ENCODE assay signal across 8 cellular contexts in genomic region chr7:137903382-137904169, GRCh38. TPM values are rescaled to one million over a fixed set of nuclear protein-coding genes. Genes with fewer than 3 reads are reported as not detected.
A peak's percentile ranks its signal among the peaks of the same experiment; 100 is the strongest.
DNase-seq lines count a peak whose midpoint lies in the region; ATAC-seq and TF ChIP-seq lines count a peak whose summit lies in the region.

No MANE protein-coding gene starts in this region.

- TF ChIP-seq POLR2A in esophagus squamous epithelium (IDR thresholded peaks at IDR 0.05) (no peak), suprapubic skin (IDR thresholded peaks at IDR 0.05) (no peak)

- H3K27me3 ChIP-seq in esophagus squamous epithelium (no peaks in the 10 kb centered on the region), suprapubic skin (no peaks in the 10 kb centered on the region)

- H3K27ac ChIP-seq in esophagus squamous epithelium = peak overlapping the region in 1 of 4 donors; percentile 31
- no peak overlapping the region for H3K27ac ChIP-seq in suprapubic skin

- peak; percentile 36 for DNase-seq in DMS153 (lab: John Stamatoyannopoulos, UW)
- peak; percentile 68 for DNase-seq in HuH-7 (ENCODE audit: low spot score)
- peak; percentile 1 for DNase-seq in NOMO-1 treated with dmso at 0.1 percent for 144 hours (lab: John Stamatoyannopoulos, UW; ENCODE audit: unreplicated experiment)
- DNase-seq in activated CD8-positive, alpha-beta memory T cell treated with anti-CD3 and anti-CD28 coated beads, Interleukin-2, amount 50 U/mL, for 24 hours (ENCODE audit: extremely low read depth) = peak; percentile 21
- no peak for DNase-seq in esophagus squamous epithelium (lab: John Stamatoyannopoulos, UW)
- DNase-seq in natural killer cell treated with Interleukin-12 subunit alpha and Interleukin-12 subunit beta and Interleukin-15 and Interleukin-18, amount 100 ng/mL, for 72 hours (ENCODE audit: low spot score) = peak; percentile 80
- peak in 1 of 2 donors; percentile 67 for DNase-seq in suprapubic skin (ENCODE audit: low spot score in 2 of 2)

- ATAC-seq in GM21526 (IDR thresholded peaks at IDR 0.05; ENCODE audit: low FRiP score, unreplicated experiment) = peak; percentile 78
- peak; percentile 68 to 82 for ATAC-seq in natural killer cell treated with Interleukin-12 subunit alpha and Interleukin-12 subunit beta and Interleukin-15 and Interleukin-18, amount 100 ng/mL, for 72 hours

- intact Hi-C loops in esophagus squamous epithelium (cut with DNase I) = loop anchor here (2.0 to 5.0 kb wide), 2 partner anchors 105 to 246 kb away; no protein-coding TSS in a partner anchor

- no peaks in the 10 kb centered on the region for H3K9me3 Mint-ChIP-seq in natural killer cell treated with Interleukin-12 subunit alpha and Interleukin-12 subunit beta and Interleukin-15 and Interleukin-18, amount 100 ng/mL, for 72 hours

- no peak overlapping the region for H3K27ac Mint-ChIP-seq in natural killer cell treated with Interleukin-12 subunit alpha and Interleukin-12 subunit beta and Interleukin-15 and Interleukin-18, amount 100 ng/mL, for 72 hours

- 16 to 25% methylated on average over 8 to 9 of the region's 9 CpGs for WGBS in esophagus squamous epithelium, 2 donors
- 27% methylated on average over 9 of the region's 9 CpGs for WGBS in suprapubic skin

- H3K36me3 ChIP-seq in esophagus squamous epithelium = peaks cover 18 to 90% (median 20%) of the 10 kb centered on the region in 3 donors
- peaks cover 57% of the 10 kb centered on the region for H3K36me3 ChIP-seq in suprapubic skin

- H3K27me3 Mint-ChIP-seq in natural killer cell treated with Interleukin-12 subunit alpha and Interleukin-12 subunit beta and Interleukin-15 and Interleukin-18, amount 100 ng/mL, for 72 hours = no peaks in the 10 kb centered on the region

- no peak for TF ChIP-seq EP300 in suprapubic skin (IDR thresholded peaks at IDR 0.05)

- H3K36me3 Mint-ChIP-seq in natural killer cell treated with Interleukin-12 subunit alpha and Interleukin-12 subunit beta and Interleukin-15 and Interleukin-18, amount 100 ng/mL, for 72 hours = peaks cover 28% of the 10 kb centered on the region

- H3K4me3 Mint-ChIP-seq in natural killer cell treated with Interleukin-12 subunit alpha and Interleukin-12 subunit beta and Interleukin-15 and Interleukin-18, amount 100 ng/mL, for 72 hours = no peak overlapping the region

- TF ChIP-seq CTCF in esophagus squamous epithelium (IDR thresholded peaks at IDR 0.05) = peak; percentile 64 to 86 (median 86)
- peak; percentile 74 to 82 for TF ChIP-seq CTCF in suprapubic skin (IDR thresholded peaks at IDR 0.05)

- no peaks in the 10 kb centered on the region for H3K9me3 ChIP-seq in esophagus squamous epithelium
- no peaks in the 10 kb centered on the region for H3K9me3 ChIP-seq in suprapubic skin

- H3K4me1 ChIP-seq in esophagus squamous epithelium = peaks cover 5 to 27% (median 7%) of the 10 kb centered on the region in 3 donors
- peaks cover 14% of the 10 kb centered on the region for H3K4me1 ChIP-seq in suprapubic skin

- peaks cover 9 to 13% of the 10 kb centered on the region in 2 donors for H3K4me1 Mint-ChIP-seq in natural killer cell treated with Interleukin-12 subunit alpha and Interleukin-12 subunit beta and Interleukin-15 and Interleukin-18, amount 100 ng/mL, for 72 hours (ENCODE audit: low read depth in 2 of 2)

- H3K4me3 ChIP-seq in esophagus squamous epithelium (no peak overlapping the region), suprapubic skin (no peak overlapping the region)

RNA-seq across cellular contexts. Expression of gene DGKI, which starts 56.8 kb away (rescaled TPM):
- total RNA-seq in esophagus squamous epithelium = 1 to 10 TPM in 2 of 4 donors, under 1 TPM in 1, not detected in 1; 0.44 to 1.1 (median 1.0) TPM
- 1 to 10 TPM; 1.5 to 4.4 TPM for total RNA-seq in natural killer cell treated with Interleukin-12 subunit alpha and Interleukin-12 subunit beta and Interleukin-15 and Interleukin-18, amount 100 ng/mL, for 72 hours
- 1 to 10 TPM in 3 of 4 donors, under 1 TPM in 1; 0.42 to 6.2 (median 2.0) TPM for total RNA-seq in suprapubic skin
